In genomic region chr4:25172964-25173917, GRCh38 we compare ENCODE assay signal across 9 cellular contexts. TPM values are rescaled to one million over a fixed set of nuclear protein-coding genes. Genes with fewer than 3 reads are reported as not detected.
DNase-seq lines count a peak whose midpoint lies in the region; FAIRE-seq and TF ChIP-seq lines count a peak whose summit lies in the region.
"Had no signal": no experiment of that assay in that cellular context is flagged by ENCODE, and none has a peak within 500 bp of the region (broad histone marks: within the 10 kb centered on the region; RNA-seq: fewer than 3 reads in every experiment).

No MANE protein-coding gene starts in this region.

- H3K36me3 ChIP-seq in kidney epithelial cell (ENCODE audit: control insufficient read depth, insufficient read depth, low read length) (no peaks in the 10 kb centered on the region), Caco-2 (ENCODE audit: control insufficient read depth, insufficient read depth, low read length) (no peaks in the 10 kb centered on the region)

- no peak for TF ChIP-seq CTCF in astrocyte of the cerebellum (IDR thresholded peaks at IDR 0.05; ENCODE audit: low read depth, low read length, missing control alignments)
- no peak for TF ChIP-seq CTCF in kidney epithelial cell (IDR thresholded peaks at IDR 0.05; ENCODE audit: insufficient read depth, low read length, poor library complexity, severe bottlenecking)
- no peak for TF ChIP-seq CTCF in Caco-2 (IDR thresholded peaks at IDR 0.05; ENCODE audit: insufficient read depth in 1 of 2, low read depth in 1 of 2, low read length in 1 of 2, severe bottlenecking in 1 of 2, unreplicated experiment in 1 of 2)

- no peaks in the 10 kb centered on the region for H3K27me3 Mint-ChIP-seq in Caco-2 (ENCODE audit: insufficient read depth, unreplicated experiment)
- H3K27me3 Mint-ChIP-seq: B cell had no signal

- FAIRE-seq in urothelium cell line (lab: Jason Lieb, UNC), result peak; percentile 5

- DNase-seq in NCI-H2196 (lab: John Stamatoyannopoulos, UW; ENCODE audit: unreplicated experiment) (peak; percentile 7), NCI-H2196 treated with DMSO at 0.1 percent for 48 hours (lab: John Stamatoyannopoulos, UW; ENCODE audit: unreplicated experiment) (no peak), HS-5 (ENCODE audit: low read depth) (peak; percentile 96), astrocyte of the cerebellum (ENCODE audit: low read depth) (peak; percentile 94), kidney epithelial cell (ENCODE audit: low read depth) (peak; percentile 96), urothelium cell line (ENCODE audit: low spot score) (peak; percentile 78), Caco-2 (no peak)
- no peak for DNase-seq in activated T-cell treated with anti-CD3 and anti-CD28 coated beads, Interleukin-2, amount 50 U/mL, for 1 hour

- no peaks in the 10 kb centered on the region for H3K27me3 ChIP-seq in kidney epithelial cell (ENCODE audit: control insufficient read depth, insufficient read depth, low read length)
- no peaks in the 10 kb centered on the region for H3K27me3 ChIP-seq in Caco-2 (replicated peaks; ENCODE audit: control insufficient read depth, insufficient read depth, low read length)

- in situ Hi-C loops in astrocyte of the cerebellum (cut with HindIII; ENCODE audit: low sequenced_read_pairs), result no loop called here

- no peak overlapping the region for H3K4me3 Mint-ChIP-seq in Caco-2 (ENCODE audit: unreplicated experiment)
- H3K4me3 Mint-ChIP-seq: B cell had no signal

- BruUV-seq in Caco-2 (replicated peaks; lab: Mats Ljungman, UMichigan), result no TSS peak

- POLR2A ChIA-PET in Caco-2 (lab: Charles Lee), result no interaction called here

- no peaks in the 10 kb centered on the region for H3K36me3 Mint-ChIP-seq in Caco-2 (ENCODE audit: insufficient read depth, unreplicated experiment)

- no peaks in the 10 kb centered on the region for H3K9me3 ChIP-seq in Caco-2

- no peak overlapping the region for H3K27ac Mint-ChIP-seq in Caco-2 (ENCODE audit: unreplicated experiment)
- H3K27ac Mint-ChIP-seq: B cell had no signal

- H3K9me3 Mint-ChIP-seq in Caco-2 (ENCODE audit: unreplicated experiment), result no peaks in the 10 kb centered on the region

- intact Hi-C loops in Caco-2 (cut with micrococcal nuclease; ENCODE audit: unreplicated experiment), result no loop called here

- no peak overlapping the region for H3K4me3 ChIP-seq in astrocyte of the cerebellum (ENCODE audit: low read depth, low read length)
- H3K4me3 ChIP-seq in kidney epithelial cell (ENCODE audit: low read depth, low read length), result no peak overlapping the region
- H3K4me3 ChIP-seq in Caco-2 (ENCODE audit: low read depth, low read length), result no peak overlapping the region

- peaks cover under 1% of the 10 kb centered on the region; the same call in 1 of the 2 replicates for H3K4me1 ChIP-seq in Caco-2

- CTCF ChIA-PET in Caco-2 (lab: Charles Lee), result interaction anchor here (0.7 kb wide), 1 partner anchor 110 kb away, joined by 6 read pairs; no protein-coding TSS in a partner anchor

- no peaks in the 10 kb centered on the region for H3K4me1 Mint-ChIP-seq in Caco-2 (ENCODE audit: low read depth, unreplicated experiment)
- H3K4me1 Mint-ChIP-seq: B cell had no signal

RNA-seq across cellular contexts. Expression of gene SEPSECS, which starts 13.0 kb away (rescaled TPM):
- total RNA-seq in kidney epithelial cell (4.7 and 7.5 TPM in 2 replicates), Caco-2 (2022) (5.7 and 6.0 TPM in 2 replicates)

Comparison
In these comparisons a context has a peak if more than half of its experiments do, and no peak if none do; other contexts are left out.
1. DNase-seq: peak in NCI-H2196 (single experiment), HS-5 (single experiment), astrocyte of the cerebellum (single experiment), kidney epithelial cell (single experiment) and urothelium cell line (single experiment); none in NCI-H2196 treated with DMSO at 0.1 percent for 48 hours (single experiment), Caco-2 (0 of 2) and activated T-cell treated with anti-CD3 and anti-CD28 coated beads, Interleukin-2, amount 50 U/mL, for 1 hour (single experiment).